ENCODE assay signal across 22 cellular contexts in genomic region chr2:46562451-46562841, GRCh38. TPM values are rescaled to one million over a fixed set of nuclear protein-coding genes. Genes with fewer than 3 reads are reported as not detected.
A peak's percentile ranks its signal among the peaks of the same experiment; 100 is the strongest.
DNase-seq lines count a peak whose midpoint lies in the region; ATAC-seq and TF ChIP-seq lines count a peak whose summit lies in the region.
"Had no signal": no experiment of that assay in that cellular context is flagged by ENCODE, and none has a peak within 500 bp of the region (broad histone marks: within the 10 kb centered on the region; RNA-seq: fewer than 3 reads in every experiment).

No MANE protein-coding gene starts in this region.

- H4K20me1 ChIP-seq in GM23248 (ENCODE audit: insufficient read depth) (peaks cover 22% of the 10 kb centered on the region), H9 (ENCODE audit: control insufficient read depth, insufficient read depth, insufficient read length) (no peaks in the 10 kb centered on the region)

- H3T11ph ChIP-seq in H9 (ENCODE audit: low read length): no peak overlapping the region

- H3K18ac ChIP-seq in neuronal stem cell (ENCODE audit: low read length) (no peak overlapping the region), H9 (ENCODE audit: insufficient read length, low read depth, low read length) (no peak overlapping the region)

- peaks cover 91% of the 10 kb centered on the region for H3K79me2 ChIP-seq in GM23248 (ENCODE audit: insufficient read depth)
- H3K79me2 ChIP-seq in H9 (ENCODE audit: insufficient read depth, low read length): no peaks in the 10 kb centered on the region

- peaks cover 3% of the 10 kb centered on the region for H3K36me3 ChIP-seq in CD4-positive, CD25-positive, alpha-beta regulatory T cell (ENCODE audit: control insufficient read depth, insufficient read depth, low read length)
- H3K36me3 ChIP-seq in GM23248 (ENCODE audit: low read depth): peaks cover 8% of the 10 kb centered on the region; the same call in 1 of the 2 replicates
- H3K36me3 ChIP-seq in neutrophil: peaks cover 11% of the 10 kb centered on the region
- H3K36me3 ChIP-seq in neuronal stem cell (replicated peaks in 1 of 2; ENCODE audit: control insufficient read depth in 2 of 2, insufficient read depth in 2 of 2, low read length in 2 of 2): peaks cover 0 to 3% of the 10 kb centered on the region in 2 donors

- H3K4ac ChIP-seq in neuronal stem cell (ENCODE audit: low read length): no peak overlapping the region
- no peak overlapping the region for H3K4ac ChIP-seq in H9 (ENCODE audit: low read depth, low read length)

- 96% methylated on average over 3 of the region's 3 CpGs for WGBS in GM23248 (ENCODE audit: low coverage in 1 of 2, low lambda C conversion rate in 2 of 2, missing lambda C conversion rate in 2 of 2), 2 experiments
- no CpG with 5 or more reads among the region's 3 CpGs for WGBS in neuronal stem cell (ENCODE audit: extremely low coverage in 2 of 2, insufficient read length in 2 of 2, insufficient replicate concordance in 1 of 2), 2 donors
- WGBS in H9 (ENCODE audit: extremely low coverage, insufficient read length, low lambda C conversion rate): no CpG with 5 or more reads among the region's 3 CpGs

- H3K79me1 ChIP-seq in neuronal stem cell (ENCODE audit: low read depth, low read length): no peaks in the 10 kb centered on the region
- peaks cover 4% of the 10 kb centered on the region for H3K79me1 ChIP-seq in H9 (ENCODE audit: insufficient read depth, low read depth, low read length, poor library complexity, severe bottlenecking)

- peak overlapping the region in 1 of 4 donors; percentile 14 for H3K4me3 Mint-ChIP-seq in CD4-positive, CD25-positive, alpha-beta regulatory T cell
- H3K4me3 Mint-ChIP-seq in activated CD8-positive, alpha-beta T cell treated with anti-CD3 and anti-CD28 coated beads, Interleukin-2, amount 10 ng/mL, durations not matched to agents 7 days and 5 days: no peak overlapping the region
- no peak overlapping the region for H3K4me3 Mint-ChIP-seq in H9
- H3K4me3 Mint-ChIP-seq: activated T-helper 17 cell treated with anti-CD3 and anti-CD28 coated beads, Interleukin-2, amount 50 U/mL, for 72 hours; neural crest cell had no signal

- no peak overlapping the region for H3K56ac ChIP-seq in H9 (ENCODE audit: insufficient read length, low read depth, low read length)

- H2BK15ac ChIP-seq in neuronal stem cell (ENCODE audit: low read length) (no peak overlapping the region), H9 (ENCODE audit: low read depth, low read length) (no peak overlapping the region)

- no peak overlapping the region for H4K5ac ChIP-seq in H9 (ENCODE audit: insufficient read length, low read depth, low read length)

- H3K4me1 Mint-ChIP-seq in CD4-positive, CD25-positive, alpha-beta regulatory T cell: peaks cover 26 to 56% (median 33%) of the 10 kb centered on the region in 4 donors
- peaks cover 37% of the 10 kb centered on the region for H3K4me1 Mint-ChIP-seq in activated CD8-positive, alpha-beta T cell treated with anti-CD3 and anti-CD28 coated beads, Interleukin-2, amount 10 ng/mL, durations not matched to agents 7 days and 5 days (ENCODE audit: low read depth)
- peaks cover 11 to 19% of the 10 kb centered on the region in 2 experiments for H3K4me1 Mint-ChIP-seq in H9

- H3K14ac ChIP-seq in neuronal stem cell (ENCODE audit: low read length) (no peak overlapping the region), H9 (ENCODE audit: insufficient read depth, low read length) (no peak overlapping the region)

- H2BK120ac ChIP-seq in neuronal stem cell (ENCODE audit: low read depth, low read length) (no peak overlapping the region), H9 (ENCODE audit: low read depth, low read length, poor library complexity, severe bottlenecking) (no peak overlapping the region)

- H3K9ac ChIP-seq in GM23248 (0 out of 2 replicates have a peak overlapping the region, but pooled peaks have one; percentile 1), neuronal stem cell (ENCODE audit: low read depth, low read length, poor library complexity) (no peak overlapping the region), H9 (ENCODE audit: extremely low read depth, insufficient read length, low read length) (no peak overlapping the region)

- H2BK5ac ChIP-seq in neuronal stem cell (ENCODE audit: low read length) (no peak overlapping the region), H9 (ENCODE audit: insufficient read length, low read length) (no peak overlapping the region)

- H4K91ac ChIP-seq in neuronal stem cell (ENCODE audit: low read depth, low read length, poor library complexity): no peak overlapping the region
- no peak overlapping the region for H4K91ac ChIP-seq in H9 (ENCODE audit: insufficient read length, low read depth, low read length)

- peak overlapping the region in 2 of 3 donors; percentile 28 to 48 for H3K27ac Mint-ChIP-seq in CD4-positive, CD25-positive, alpha-beta regulatory T cell
- no peak overlapping the region for H3K27ac Mint-ChIP-seq in activated CD8-positive, alpha-beta T cell treated with anti-CD3 and anti-CD28 coated beads, Interleukin-2, amount 10 ng/mL, durations not matched to agents 7 days and 5 days
- no peak overlapping the region for H3K27ac Mint-ChIP-seq in H9
- H3K27ac Mint-ChIP-seq: activated T-helper 17 cell treated with anti-CD3 and anti-CD28 coated beads, Interleukin-2, amount 50 U/mL, for 72 hours had no signal

- H3K27ac ChIP-seq in CD4-positive, CD25-positive, alpha-beta regulatory T cell (ENCODE audit: insufficient read depth, low read length, poor library complexity, severe bottlenecking): no peak overlapping the region
- H3K27ac ChIP-seq in GM23248 (no peak overlapping the region), neutrophil (peak overlapping the region; percentile 48), neuronal stem cell (replicated peaks; ENCODE audit: low read length) (no peak overlapping the region), H9 (ENCODE audit: insufficient read length, low read depth, low read length) (no peak overlapping the region)
- H3K27ac ChIP-seq: upper lobe of left lung had no signal

- H3K4me2 ChIP-seq in GM23248 (ENCODE audit: unreplicated experiment) (no peak overlapping the region), neuronal stem cell (ENCODE audit: insufficient read depth, low read length, poor library complexity, severe bottlenecking) (no peak overlapping the region), H9 (ENCODE audit: insufficient read depth, insufficient read length, low read length) (no peak overlapping the region)

- H3K4me1 ChIP-seq in CD4-positive, CD25-positive, alpha-beta regulatory T cell (ENCODE audit: control insufficient read depth, insufficient read depth, low read length, poor library complexity, severe bottlenecking): peaks cover 2% of the 10 kb centered on the region
- H3K4me1 ChIP-seq in GM23248 (ENCODE audit: insufficient read depth) (peaks cover 6% of the 10 kb centered on the region), neutrophil (ENCODE audit: control insufficient read depth in 1 of 2, insufficient read depth in 1 of 2, low read depth in 1 of 2, low read length in 1 of 2) (peaks cover 25 to 38% of the 10 kb centered on the region in 2 experiments), neuronal stem cell (ENCODE audit: control insufficient read depth in 2 of 2, insufficient read depth in 1 of 2, low read depth in 1 of 2, low read length in 2 of 2) (peaks cover 0 to 2% of the 10 kb centered on the region in 2 donors), H9 (ENCODE audit: insufficient read depth, low read length) (0 out of 2 replicates have a peak, but pooled peaks cover 3% of the 10 kb centered on the region)

- DNase-seq in CD4-positive, CD25-positive, alpha-beta regulatory T cell: no peak
- DNase-seq in GM23248 (no peak), neuronal stem cell (ENCODE audit: low spot score) (no peak), NCI-H128 (lab: John Stamatoyannopoulos, UW; ENCODE audit: unreplicated experiment) (no peak), H9 (no peak)
- no peak for DNase-seq in activated CD8-positive, alpha-beta T cell treated with anti-CD3 and anti-CD28 coated beads, Interleukin-2, amount 10 ng/mL, durations not matched to agents 7 days and 5 days
- DNase-seq: amniotic stem cell; hippocampal formation; Karpas-422; kidney; mesenchymal stem cell; NCI-H1105; NCI-H82; stimulated activated CD4-positive, alpha-beta T cell treated with anti-CD3 and anti-CD28 coated beads, Interleukin-12 subunit alpha, Interleukin-12 subunit beta, amount 100 ng/mL, for 4 hours; stimulated activated naive CD4-positive, alpha-beta T cell treated with Interleukin-2 at 50 U/mL for 16 hours; T1000; upper lobe of left lung had no signal

- no peaks in the 10 kb centered on the region for H3K27me3 Mint-ChIP-seq in CD4-positive, CD25-positive, alpha-beta regulatory T cell
- no peaks in the 10 kb centered on the region for H3K27me3 Mint-ChIP-seq in activated CD8-positive, alpha-beta T cell treated with anti-CD3 and anti-CD28 coated beads, Interleukin-2, amount 10 ng/mL, durations not matched to agents 7 days and 5 days (ENCODE audit: low read depth)
- H3K27me3 Mint-ChIP-seq in H9 (ENCODE audit: low read depth): no peaks in the 10 kb centered on the region
- H3K27me3 Mint-ChIP-seq: activated T-helper 17 cell treated with anti-CD3 and anti-CD28 coated beads, Interleukin-2, amount 50 U/mL, for 72 hours had no signal

- H2AFZ ChIP-seq in GM23248: no peak overlapping the region
- no peak overlapping the region for H2AFZ ChIP-seq in neuronal stem cell (ENCODE audit: low read length)
- no peak overlapping the region for H2AFZ ChIP-seq in H9 (ENCODE audit: low read length)

- H4K8ac ChIP-seq in neuronal stem cell (ENCODE audit: low read depth, low read length) (no peak overlapping the region), H9 (replicated peaks; ENCODE audit: insufficient read length, low read depth, low read length) (no peak overlapping the region)

- H3K27me3 ChIP-seq in CD4-positive, CD25-positive, alpha-beta regulatory T cell (ENCODE audit: control insufficient read depth, insufficient read depth, low read length): no peaks in the 10 kb centered on the region
- H3K27me3 ChIP-seq in GM23248 (replicated peaks; ENCODE audit: insufficient read depth) (no peaks in the 10 kb centered on the region), neutrophil (no peaks in the 10 kb centered on the region), neuronal stem cell (ENCODE audit: control insufficient read depth in 3 of 3, insufficient read depth in 3 of 3, low read depth in 1 of 3, low read length in 3 of 3) (no peaks in the 10 kb centered on the region), H9 (ENCODE audit: insufficient read depth, low read length) (no peaks in the 10 kb centered on the region)
- H3K27me3 ChIP-seq: upper lobe of left lung had no signal

- CTCF ChIA-PET in activated CD8-positive, alpha-beta T cell treated with anti-CD3 and anti-CD28 coated beads, Interleukin-2, amount 10 ng/mL, durations not matched to agents 7 days and 5 days (lab: Charles Lee): no interaction called here

- no peak overlapping the region for H3K23ac ChIP-seq in neuronal stem cell (ENCODE audit: low read depth, low read length, poor library complexity)
- H3K23ac ChIP-seq in H9 (ENCODE audit: insufficient read length, low read depth, low read length): no peak overlapping the region

- H3K23me2 ChIP-seq in H9 (ENCODE audit: insufficient read length, low read depth, low read length, poor library complexity, severe bottlenecking): no peaks in the 10 kb centered on the region

- in situ Hi-C loops in GM23248 (cut with MboI): no loop called here

- H2BK20ac ChIP-seq in H9 (ENCODE audit: low read depth, low read length, poor library complexity, severe bottlenecking): no peak overlapping the region

- H3K9me3 Mint-ChIP-seq in CD4-positive, CD25-positive, alpha-beta regulatory T cell: peaks cover 0 to 6% (median 2%) of the 10 kb centered on the region in 7 donors
- peaks cover 9% of the 10 kb centered on the region for H3K9me3 Mint-ChIP-seq in activated CD8-positive, alpha-beta T cell treated with anti-CD3 and anti-CD28 coated beads, Interleukin-2, amount 10 ng/mL, durations not matched to agents 7 days and 5 days (ENCODE audit: insufficient read depth)
- H3K9me3 Mint-ChIP-seq in H9: peaks cover 13 to 14% of the 10 kb centered on the region in 2 experiments

- POLR2A ChIA-PET in activated CD8-positive, alpha-beta T cell treated with anti-CD3 and anti-CD28 coated beads, Interleukin-2, amount 10 ng/mL, durations not matched to agents 7 days and 5 days (lab: Charles Lee): no interaction called here

- no peak overlapping the region for H3K4me3 ChIP-seq in CD4-positive, CD25-positive, alpha-beta regulatory T cell (ENCODE audit: low read depth, low read length)
- H3K4me3 ChIP-seq in GM23248: no peak overlapping the region
- no peak overlapping the region for H3K4me3 ChIP-seq in neutrophil (ENCODE audit: low read depth in 1 of 2, low read length in 1 of 2)
- no peak overlapping the region for H3K4me3 ChIP-seq in neuronal stem cell (ENCODE audit: low read length in 2 of 2)
- H3K4me3 ChIP-seq: upper lobe of left lung had no signal

- peaks cover 4 to 6% of the 10 kb centered on the region in 2 experiments for H3K9me3 ChIP-seq in CD4-positive, CD25-positive, alpha-beta regulatory T cell (ENCODE audit: control insufficient read depth in 2 of 2, low read length in 2 of 2)
- H3K9me3 ChIP-seq in GM23248 (ENCODE audit: low read depth) (no peaks in the 10 kb centered on the region), neutrophil (no peaks in the 10 kb centered on the region), neuronal stem cell (replicated peaks in 1 of 2; ENCODE audit: control insufficient read depth in 2 of 2, insufficient read depth in 1 of 2, low read depth in 1 of 2, low read length in 2 of 2) (peaks cover 1 to 6% of the 10 kb centered on the region in 2 donors), H9 (ENCODE audit: control insufficient read depth, low read depth, low read length) (no peaks in the 10 kb centered on the region)

- no peak for ATAC-seq in CD4-positive, CD25-positive, alpha-beta regulatory T cell (ENCODE audit: low read depth in 2 of 2)
- peak; percentile 66 for ATAC-seq in activated CD8-positive, alpha-beta T cell treated with anti-CD3 and anti-CD28 coated beads, Interleukin-2, amount 10 ng/mL, durations not matched to agents 7 days and 5 days
- ATAC-seq: activated CD4-positive, CD25-positive, alpha-beta regulatory T cell treated with anti-CD3 and anti-CD28 coated beads, Interleukin-2, amount 50 U/mL, for 24 hours; activated T-helper 17 cell treated with anti-CD3 and anti-CD28 coated beads, Interleukin-2, amount 50 U/mL, for 72 hours; Panc1 had no signal

- H3K36me3 Mint-ChIP-seq in CD4-positive, CD25-positive, alpha-beta regulatory T cell: peaks cover 26% of the 10 kb centered on the region
- H3K36me3 Mint-ChIP-seq in activated CD8-positive, alpha-beta T cell treated with anti-CD3 and anti-CD28 coated beads, Interleukin-2, amount 10 ng/mL, durations not matched to agents 7 days and 5 days (ENCODE audit: low read depth): peaks cover 17% of the 10 kb centered on the region
- H3K36me3 Mint-ChIP-seq in H9 (ENCODE audit: insufficient read depth in 1 of 3, low read depth in 3 of 3): peaks cover 7 to 22% (median 20%) of the 10 kb centered on the region in 3 experiments

- no peak overlapping the region for H2AK5ac ChIP-seq in neuronal stem cell (ENCODE audit: low read depth, low read length)
- no peak overlapping the region for H2AK5ac ChIP-seq in H9 (ENCODE audit: insufficient read length, low read length)

- H3F3A ChIP-seq in GM23248 (ENCODE audit: insufficient read depth): peaks cover 11% of the 10 kb centered on the region; the same call in 1 of the 2 replicates

- TF ChIP-seq CTCF in neutrophil (IDR thresholded peaks at IDR 0.05) (no peak), H9 (conservative IDR thresholded peaks at IDR 0.05) (no peak)

- H3K9me2 ChIP-seq in GM23248 (ENCODE audit: insufficient read depth): no peaks in the 10 kb centered on the region

- H2BK12ac ChIP-seq in neuronal stem cell (ENCODE audit: low read length): no peak overlapping the region
- no peak overlapping the region for H2BK12ac ChIP-seq in H9 (ENCODE audit: insufficient read length, low read depth, low read length)

RNA-seq across cellular contexts. Expression of gene ATP6V1E2, which starts 20.1 kb away (rescaled TPM):
- total RNA-seq in CD4-positive, CD25-positive, alpha-beta regulatory T cell: 5.5 TPM
- polyA plus RNA-seq in CD4-positive, CD25-positive, alpha-beta regulatory T cell: 1 to 10 TPM; 4.9 to 8.5 (median 6.2) TPM
- total RNA-seq in GM23248 (2014; rRNA removed; shearing (Covaris generic)): 8.6 and 10.5 TPM in 2 replicates
- 4.5 and 5.0 TPM in 2 replicates for polyA plus RNA-seq in GM23248 (2016; fragmentation: Nextera tagmentation; extraction: Ambion mirVana)
- 1 to 10 TPM; 4.8 to 6.3 TPM for total RNA-seq in activated CD8-positive, alpha-beta T cell treated with anti-CD3 and anti-CD28 coated beads, Interleukin-2, amount 10 ng/mL, durations not matched to agents 7 days and 5 days
- 4.6 TPM for polyA plus RNA-seq in neuronal stem cell (2013, experiment 1 of 2)
- polyA plus RNA-seq in neuronal stem cell (2013, experiment 2 of 2): 4.1 TPM
- 6.3 and 6.9 TPM in 2 replicates for total RNA-seq in H9 (2021)

RNA-seq across cellular contexts. Expression of gene RHOQ, which starts 20.2 kb away (rescaled TPM):
- total RNA-seq in CD4-positive, CD25-positive, alpha-beta regulatory T cell: 16.1 TPM
- polyA plus RNA-seq in CD4-positive, CD25-positive, alpha-beta regulatory T cell: 1 to 10 TPM in 2 of 4 donors, under 1 TPM in 2; 0.60 to 2.2 (median 1.00) TPM
- total RNA-seq in GM23248 (2014; rRNA removed; shearing (Covaris generic)): 80.1 and 81.3 TPM in 2 replicates
- 19.5 and 22.5 TPM in 2 replicates for polyA plus RNA-seq in GM23248 (2016; fragmentation: Nextera tagmentation; extraction: Ambion mirVana)
- total RNA-seq in activated CD8-positive, alpha-beta T cell treated with anti-CD3 and anti-CD28 coated beads, Interleukin-2, amount 10 ng/mL, durations not matched to agents 7 days and 5 days: 10 to 100 TPM; 12.5 to 13.4 TPM
- 38.2 TPM for polyA plus RNA-seq in neuronal stem cell (2013, experiment 1 of 2)
- polyA plus RNA-seq in neuronal stem cell (2013, experiment 2 of 2): 38.1 TPM
- total RNA-seq in H9 (2021): 39.9 and 41.5 TPM in 2 replicates

RNA-seq across cellular contexts. Expression of gene PIGF, which starts 54.4 kb away (rescaled TPM):
- 12.5 TPM for total RNA-seq in CD4-positive, CD25-positive, alpha-beta regulatory T cell
- polyA plus RNA-seq in CD4-positive, CD25-positive, alpha-beta regulatory T cell: 10 to 100 TPM; 20.0 to 31.1 (median 21.9) TPM
- 34.4 and 36.0 TPM in 2 replicates for total RNA-seq in GM23248 (2014; rRNA removed; shearing (Covaris generic))
- polyA plus RNA-seq in GM23248 (2016; fragmentation: Nextera tagmentation; extraction: Ambion mirVana): 52.2 and 56.5 TPM in 2 replicates
- total RNA-seq in activated CD8-positive, alpha-beta T cell treated with anti-CD3 and anti-CD28 coated beads, Interleukin-2, amount 10 ng/mL, durations not matched to agents 7 days and 5 days: 10 to 100 TPM; 20.4 to 22.1 TPM
- 53.2 TPM for polyA plus RNA-seq in neuronal stem cell (2013, experiment 1 of 2)
- polyA plus RNA-seq in neuronal stem cell (2013, experiment 2 of 2): 51.6 TPM
- total RNA-seq in H9 (2021): 29.1 and 32.0 TPM in 2 replicates

RNA-seq across cellular contexts. Expression of gene CRIPT, which starts 54.6 kb away (rescaled TPM):
- total RNA-seq in CD4-positive, CD25-positive, alpha-beta regulatory T cell: 18.3 TPM
- polyA plus RNA-seq in CD4-positive, CD25-positive, alpha-beta regulatory T cell: 10 to 100 TPM in 3 of 4 donors, 1 to 10 TPM in 1; 9.8 to 19.3 (median 16.3) TPM
- total RNA-seq in GM23248 (2014; rRNA removed; shearing (Covaris generic)): 20.9 and 29.8 TPM in 2 replicates
- 36.3 and 36.9 TPM in 2 replicates for polyA plus RNA-seq in GM23248 (2016; fragmentation: Nextera tagmentation; extraction: Ambion mirVana)
- total RNA-seq in activated CD8-positive, alpha-beta T cell treated with anti-CD3 and anti-CD28 coated beads, Interleukin-2, amount 10 ng/mL, durations not matched to agents 7 days and 5 days: 1 to 10 TPM; 8.1 to 8.8 TPM
- polyA plus RNA-seq in neuronal stem cell (2013, experiment 1 of 2): 17.3 TPM
- polyA plus RNA-seq in neuronal stem cell (2013, experiment 2 of 2): 18.1 TPM
- total RNA-seq in H9 (2021): 13.6 and 15.1 TPM in 2 replicates

Comparison
In these comparisons a context has a peak if more than half of its experiments do, and no peak if none do; other contexts are left out.
1. H3K27ac Mint-ChIP-seq: peak in CD4-positive, CD25-positive, alpha-beta regulatory T cell (2 of 3); none in activated CD8-positive, alpha-beta T cell treated with anti-CD3 and anti-CD28 coated beads, Interleukin-2, amount 10 ng/mL, durations not matched to agents 7 days and 5 days (single experiment) and H9 (0 of 3).